In the genomic region with DNA sequence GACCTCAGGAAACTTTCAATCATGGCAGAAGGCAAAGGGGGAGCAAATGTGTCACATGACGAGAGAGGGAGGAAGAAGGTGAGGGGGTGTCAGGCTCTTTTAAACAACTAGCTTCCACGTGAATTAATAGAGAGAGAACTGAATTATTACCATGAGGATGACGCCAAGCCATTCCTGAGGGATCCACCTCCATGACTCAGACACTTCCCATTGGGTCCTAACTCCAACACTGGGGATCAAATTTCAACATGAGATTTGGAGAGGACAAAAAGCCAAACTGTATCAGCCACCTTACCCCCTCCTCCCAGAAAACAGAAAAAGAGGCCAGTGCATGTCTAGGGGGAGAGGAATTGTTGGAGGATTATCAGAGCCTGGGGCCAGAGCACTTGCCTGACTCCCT, we compare ENCODE assay signal across 17 cellular contexts.
"Had no signal": no experiment of that assay in that cellular context is flagged by ENCODE, and none has a peak within 500 bp of the region (broad histone marks: within the 10 kb centered on the region; RNA-seq: fewer than 3 reads in every experiment).

No MANE protein-coding gene starts in this region.

- H3K4me3 ChIP-seq: left lung, tibial nerve, uterus had no signal

- H3K4me1 ChIP-seq: left lung, tibial nerve, uterus had no signal

- H3K36me3 ChIP-seq: left lung, tibial nerve, uterus had no signal

- H3K27me3 ChIP-seq: left lung, uterus had no signal

- DNase-seq: activated CD4-positive, alpha-beta T cell treated with anti-CD3 and anti-CD28 coated beads, Interleukin-2, amount 50 U/mL, for 48 hours; activated naive CD4-positive, alpha-beta T cell treated with anti-CD3 and anti-CD28 coated beads for 36 hours; activated naive CD8-positive, alpha-beta T cell treated with anti-CD3 and anti-CD28 coated beads, Interleukin-2, amount 50 U/mL, for 24 hours; activated T-cell treated with anti-CD3 and anti-CD28 coated beads, Interleukin-2, amount 50 U/mL, for 1 hour; aorta; kidney; left lung; mesenchymal stem cell; nucleus accumbens; posterior cingulate gyrus; stimulated activated CD4-positive, alpha-beta T cell treated with anti-CD3 and anti-CD28 coated beads, Interleukin-4, amount 100 ng/mL, for 24 hours; stimulated activated naive CD4-positive, alpha-beta T cell; T1000; uterus had no signal

- H3K27ac ChIP-seq: left lung, tibial nerve, uterus, VCaP had no signal

- ATAC-seq: activated naive CD8-positive, alpha-beta T cell treated with anti-CD3 and anti-CD28 coated beads, Interleukin-2, amount 50 U/mL, for 24 hours; left lung; natural killer cell treated with Interleukin-12 subunit alpha and Interleukin-12 subunit beta and Interleukin-15 and Interleukin-18, amount 100 ng/mL, for 72 hours had no signal

- H3K9me3 ChIP-seq: left lung, tibial nerve, uterus had no signal
